24 cellular contexts compared by ENCODE assay signal in genomic region chr18:26524952-26525351, GRCh38.
"Had no signal": no experiment of that assay in that cellular context is flagged by ENCODE, and none has a peak within 500 bp of the region (broad histone marks: within the 10 kb centered on the region; RNA-seq: fewer than 3 reads in every experiment).

No MANE protein-coding gene starts in this region.

- FAIRE-seq: endothelial cell of umbilical vein had no signal

- H3K27me3 ChIP-seq: colonic mucosa, hepatocyte, right lobe of liver, spleen, testis, tibial nerve, upper lobe of right lung had no signal

- H3K4me1 Mint-ChIP-seq: stimulated activated naive CD8-positive, alpha-beta T cell treated with anti-CD3 and anti-CD28 coated beads, Interleukin-15, amount 100 ng/mL, for 72 hours had no signal

- H3K27ac ChIP-seq: colonic mucosa, hepatocyte, psoas muscle, right lobe of liver, spleen, testis, upper lobe of right lung had no signal

- H3K36me3 ChIP-seq: colonic mucosa, right lobe of liver, spleen, tibial nerve, upper lobe of right lung had no signal

- H3K27ac Mint-ChIP-seq: naive thymus-derived CD4-positive, alpha-beta T cell; nephron progenitor cell; stimulated activated naive B cell treated with anti-CD40 and anti-IgM and Interleukin-4, amounts not matched to agents 10 μg/mL and 1 μg/mL and 100 μg/mL, for 72 hours; stimulated activated naive CD8-positive, alpha-beta T cell treated with anti-CD3 and anti-CD28 coated beads, Interleukin-15, amount 100 ng/mL, for 72 hours had no signal

- H3K4me3 Mint-ChIP-seq: endodermal cell; naive thymus-derived CD4-positive, alpha-beta T cell; nephron progenitor cell; stimulated activated naive B cell treated with anti-CD40 and anti-IgM and Interleukin-4, amounts not matched to agents 10 μg/mL and 1 μg/mL and 100 μg/mL, for 72 hours; stimulated activated naive CD8-positive, alpha-beta T cell treated with anti-CD3 and anti-CD28 coated beads, Interleukin-15, amount 100 ng/mL, for 72 hours had no signal

- ATAC-seq: naive thymus-derived CD4-positive, alpha-beta T cell; psoas muscle; right lobe of liver; stimulated activated naive CD8-positive, alpha-beta T cell treated with anti-CD3 and anti-CD28 coated beads, Interleukin-15, amount 100 ng/mL, for 72 hours; upper lobe of right lung had no signal

- H3K27me3 Mint-ChIP-seq: naive thymus-derived CD4-positive, alpha-beta T cell; stimulated activated naive B cell treated with anti-CD40 and anti-IgM and Interleukin-4, amounts not matched to agents 10 μg/mL and 1 μg/mL and 100 μg/mL, for 72 hours; stimulated activated naive CD8-positive, alpha-beta T cell treated with anti-CD3 and anti-CD28 coated beads, Interleukin-15, amount 100 ng/mL, for 72 hours had no signal

- H3K9me3 Mint-ChIP-seq: endodermal cell; naive thymus-derived CD4-positive, alpha-beta T cell; nephron progenitor cell; stimulated activated naive B cell treated with anti-CD40 and anti-IgM and Interleukin-4, amounts not matched to agents 10 μg/mL and 1 μg/mL and 100 μg/mL, for 72 hours; stimulated activated naive CD8-positive, alpha-beta T cell treated with anti-CD3 and anti-CD28 coated beads, Interleukin-15, amount 100 ng/mL, for 72 hours had no signal

- H3K4me2 ChIP-seq: hepatocyte had no signal

- H3K4me1 ChIP-seq: colonic mucosa, psoas muscle, right lobe of liver, spleen, testis, upper lobe of right lung had no signal

- H2AFZ ChIP-seq: hepatocyte had no signal

- DNase-seq: colonic mucosa; dermis blood vessel endothelial cell; effector CD4-positive, alpha-beta T cell; endodermal cell; erythroblast; foreskin melanocyte; head of caudate nucleus; mammary epithelial cell; naive thymus-derived CD4-positive, alpha-beta T cell; nephron progenitor cell; psoas muscle; retina; right lobe of liver; spleen; stimulated activated CD4-positive, alpha-beta T cell treated with anti-CD3 and anti-CD28 coated beads, Interleukin-15, amount 100 ng/mL, for 24 hours; stimulated activated CD4-positive, alpha-beta T cell treated with anti-CD3 and anti-CD28 coated beads, Interleukin-1b, Interleukin-23, amount 100 ng/mL, for 48 hours; stimulated activated CD4-positive, alpha-beta T cell treated with anti-CD3 and anti-CD28 coated beads, Interleukin-4, amount 100 ng/mL, for 24 hours; stimulated activated naive B cell treated with anti-CD40 and anti-IgM and Interleukin-4, amounts not matched to agents 10 μg/mL and 1 μg/mL and 100 μg/mL, for 72 hours; stimulated activated naive CD8-positive, alpha-beta T cell treated with anti-CD3 and anti-CD28 coated beads, Interleukin-15, amount 100 ng/mL, for 72 hours; testis; upper lobe of right lung had no signal

- H3K36me3 Mint-ChIP-seq: naive thymus-derived CD4-positive, alpha-beta T cell; stimulated activated naive B cell treated with anti-CD40 and anti-IgM and Interleukin-4, amounts not matched to agents 10 μg/mL and 1 μg/mL and 100 μg/mL, for 72 hours had no signal

- H3K4me3 ChIP-seq: colonic mucosa, hepatocyte, psoas muscle, right lobe of liver, spleen, testis, tibial nerve, upper lobe of right lung had no signal

- H3K9me3 ChIP-seq: colonic mucosa, psoas muscle, right lobe of liver, spleen, testis, tibial nerve, upper lobe of right lung had no signal
